Comparison of ENCODE assay signal across 29 cellular contexts in genomic region chr14:104376202-104377140, GRCh38.
"Had no signal": no experiment of that assay in that cellular context is flagged by ENCODE, and none has a peak within 500 bp of the region (broad histone marks: within the 10 kb centered on the region; RNA-seq: fewer than 3 reads in every experiment).

No MANE protein-coding gene starts in this region.

- H3K9ac ChIP-seq: SK-N-SH had no signal

- H3K4me3 Mint-ChIP-seq: activated naive CD4-positive, alpha-beta T cell treated with anti-CD3 and anti-CD28 coated beads for 36 hours; activated naive CD8-positive, alpha-beta T cell treated with anti-CD3 and anti-CD28 coated beads for 36 hours; memory B cell; naive thymus-derived CD8-positive, alpha-beta T cell; T-helper 17 cell; type B pancreatic cell had no signal

- H3K9me3 ChIP-seq: adrenal gland, neutrophil, prostate gland, SK-N-SH, uterus had no signal

- H3K27me3 Mint-ChIP-seq: activated naive CD8-positive, alpha-beta T cell treated with anti-CD3 and anti-CD28 coated beads for 36 hours had no signal

- H3K36me3 Mint-ChIP-seq: type B pancreatic cell had no signal

- FAIRE-seq: astrocyte, frontal cortex, islet of Langerhans had no signal

- H3K4me2 ChIP-seq: SK-N-SH had no signal

- H3K4me1 Mint-ChIP-seq: memory B cell had no signal

- H3K36me3 ChIP-seq: adrenal gland, breast epithelium, neutrophil, ovary, prostate gland, uterus, WERI-Rb-1 had no signal

- H3K27me3 ChIP-seq: neutrophil, ovary, uterus had no signal

- H3K27ac ChIP-seq: adrenal gland, breast epithelium, coronary artery, dorsolateral prefrontal cortex, neutrophil, ovary, prostate gland, uterus, WERI-Rb-1 had no signal

- ATAC-seq: activated CD4-positive, CD25-positive, alpha-beta regulatory T cell treated with anti-CD3 and anti-CD28 coated beads, Interleukin-2, amount 50 U/mL, for 24 hours; naive thymus-derived CD8-positive, alpha-beta T cell; stimulated activated naive CD8-positive, alpha-beta T cell treated with anti-CD3 and anti-CD28 coated beads, Interleukin-15, Interleukin-2, amounts not matched to agents 100 U/mL and 50 U/mL, for 24 hours; T-helper 17 cell had no signal

- H3K27ac Mint-ChIP-seq: activated naive CD4-positive, alpha-beta T cell treated with anti-CD3 and anti-CD28 coated beads for 36 hours; activated naive CD8-positive, alpha-beta T cell treated with anti-CD3 and anti-CD28 coated beads for 36 hours; memory B cell; T-helper 17 cell; type B pancreatic cell had no signal

- DNase-seq: activated CD4-positive, alpha-beta T cell treated with anti-CD3 and anti-CD28 coated beads for 48 hours; activated CD4-positive, alpha-beta T cell treated with anti-CD3 and anti-CD28 coated beads, Interleukin-2, amount 50 U/mL, for 48 hours; activated CD8-positive, alpha-beta memory T cell treated with anti-CD3 and anti-CD28 coated beads for 24 hours; activated effector memory CD4-positive, alpha-beta T cell treated with anti-CD3 and anti-CD28 coated beads, Interleukin-2, amount 50 U/mL, for 16 hours; activated naive CD4-positive, alpha-beta T cell treated with anti-CD3 and anti-CD28 coated beads for 36 hours; activated naive CD8-positive, alpha-beta T cell treated with anti-CD3 and anti-CD28 coated beads for 36 hours; adrenal gland; effector memory CD4-positive, alpha-beta T cell; ovary; retina; SK-N-SH; stimulated activated CD4-positive, alpha-beta T cell treated with anti-CD3 and anti-CD28 coated beads, Interleukin-15, amount 100 ng/mL, for 24 hours; stimulated activated naive CD8-positive, alpha-beta T cell treated with anti-CD3 and anti-CD28 coated beads, Interleukin-15, Interleukin-2, amounts not matched to agents 100 U/mL and 50 U/mL, for 24 hours; T-helper 17 cell; T1000; uterus; WERI-Rb-1 had no signal

- H3K4me3 ChIP-seq: adrenal gland, breast epithelium, coronary artery, dorsolateral prefrontal cortex, ovary, prostate gland, uterus had no signal

- H3K4me1 ChIP-seq: adrenal gland, breast epithelium, prostate gland, uterus had no signal
